1 cellular context compared by ENCODE assay signal in genomic region chr1:33171993-33172813, GRCh38.
TF ChIP-seq lines count a peak whose summit lies in the region.

No MANE protein-coding gene starts in this region.

TF ChIP-seq in GM23338, 12 proteins besides CTCF, POLR2A, EP300 and RAD21 (continued from another document):
- TF ChIP-seq ZNF462 (CRISPR knock-in tag; IDR thresholded peaks at IDR 0.05) = no peak
- no peak for TF ChIP-seq EZH2 (IDR thresholded peaks at IDR 0.05; ENCODE audit: low read depth, unreplicated experiment)
- no peak for TF ChIP-seq ETS1 (IDR thresholded peaks at IDR 0.05)
- TF ChIP-seq STAT1 (IDR thresholded peaks at IDR 0.05; ENCODE audit: unreplicated experiment) = no peak
- no peak for TF ChIP-seq POLR2AphosphoS5 (IDR thresholded peaks at IDR 0.05; ENCODE audit: low read depth)
- no peak for TF ChIP-seq JUNB (IDR thresholded peaks at IDR 0.05; ENCODE audit: unreplicated experiment)
- TF ChIP-seq ZNF114 (CRISPR knock-in tag; IDR thresholded peaks at IDR 0.05) = no peak
- no peak for TF ChIP-seq NANOG (IDR thresholded peaks at IDR 0.05; ENCODE audit: borderline replicate concordance)
- TF ChIP-seq EZH2phosphoT487 (IDR thresholded peaks at IDR 0.05; ENCODE audit: unreplicated experiment) = no peak
- no peak for TF ChIP-seq REST (IDR thresholded peaks at IDR 0.05; ENCODE audit: unreplicated experiment)
- no peak for TF ChIP-seq ZNF331 (CRISPR knock-in tag; IDR thresholded peaks at IDR 0.05; ENCODE audit: low read depth)
